In genomic region chr19:17830567-17831418, GRCh38 we compare ENCODE assay signal across 2 cellular contexts.
A peak's percentile ranks its signal among the peaks of the same experiment; 100 is the strongest.
TF ChIP-seq lines count a peak whose summit lies in the region.

No MANE protein-coding gene starts in this region.

TF ChIP-seq in HEK293, 187 proteins besides CTCF, POLR2A, EP300 and RAD21 (continued from another document and continues in another):
- TF ChIP-seq, protein P1, sequence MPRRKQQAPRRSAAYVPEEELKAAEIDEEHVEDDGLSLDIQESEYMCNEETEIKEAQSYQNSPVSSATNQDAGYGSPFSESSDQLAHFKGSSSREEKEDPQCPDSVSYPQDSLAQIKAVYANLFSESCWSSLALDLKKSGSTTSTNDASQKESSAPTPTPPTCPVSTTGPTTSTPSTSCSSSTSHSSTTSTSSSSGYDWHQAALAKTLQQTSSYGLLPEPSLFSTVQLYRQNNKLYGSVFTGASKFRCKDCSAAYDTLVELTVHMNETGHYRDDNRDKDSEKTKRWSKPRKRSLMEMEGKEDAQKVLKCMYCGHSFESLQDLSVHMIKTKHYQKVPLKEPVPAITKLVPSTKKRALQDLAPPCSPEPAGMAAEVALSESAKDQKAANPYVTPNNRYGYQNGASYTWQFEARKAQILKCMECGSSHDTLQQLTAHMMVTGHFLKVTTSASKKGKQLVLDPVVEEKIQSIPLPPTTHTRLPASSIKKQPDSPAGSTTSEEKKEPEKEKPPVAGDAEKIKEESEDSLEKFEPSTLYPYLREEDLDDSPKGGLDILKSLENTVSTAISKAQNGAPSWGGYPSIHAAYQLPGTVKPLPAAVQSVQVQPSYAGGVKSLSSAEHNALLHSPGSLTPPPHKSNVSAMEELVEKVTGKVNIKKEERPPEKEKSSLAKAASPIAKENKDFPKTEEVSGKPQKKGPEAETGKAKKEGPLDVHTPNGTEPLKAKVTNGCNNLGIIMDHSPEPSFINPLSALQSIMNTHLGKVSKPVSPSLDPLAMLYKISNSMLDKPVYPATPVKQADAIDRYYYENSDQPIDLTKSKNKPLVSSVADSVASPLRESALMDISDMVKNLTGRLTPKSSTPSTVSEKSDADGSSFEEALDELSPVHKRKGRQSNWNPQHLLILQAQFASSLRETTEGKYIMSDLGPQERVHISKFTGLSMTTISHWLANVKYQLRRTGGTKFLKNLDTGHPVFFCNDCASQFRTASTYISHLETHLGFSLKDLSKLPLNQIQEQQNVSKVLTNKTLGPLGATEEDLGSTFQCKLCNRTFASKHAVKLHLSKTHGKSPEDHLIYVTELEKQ (tag by site-specific recombination; IDR thresholded peaks at IDR 0.05; ENCODE audit: borderline replicate concordance): no peak
- TF ChIP-seq, protein P2, sequence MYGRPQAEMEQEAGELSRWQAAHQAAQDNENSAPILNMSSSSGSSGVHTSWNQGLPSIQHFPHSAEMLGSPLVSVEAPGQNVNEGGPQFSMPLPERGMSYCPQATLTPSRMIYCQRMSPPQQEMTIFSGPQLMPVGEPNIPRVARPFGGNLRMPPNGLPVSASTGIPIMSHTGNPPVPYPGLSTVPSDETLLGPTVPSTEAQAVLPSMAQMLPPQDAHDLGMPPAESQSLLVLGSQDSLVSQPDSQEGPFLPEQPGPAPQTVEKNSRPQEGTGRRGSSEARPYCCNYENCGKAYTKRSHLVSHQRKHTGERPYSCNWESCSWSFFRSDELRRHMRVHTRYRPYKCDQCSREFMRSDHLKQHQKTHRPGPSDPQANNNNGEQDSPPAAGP (tag by site-specific recombination; IDR thresholded peaks at IDR 0.05): no peak
- TF ChIP-seq YY2 (tag by site-specific recombination; IDR thresholded peaks at IDR 0.05): no peak
- TF ChIP-seq PRDM10 (tag by site-specific recombination; IDR thresholded peaks at IDR 0.05): peak; percentile 73
- no peak for TF ChIP-seq ZNF112 (tag by site-specific recombination; IDR thresholded peaks at IDR 0.05)
- TF ChIP-seq, protein P3, sequence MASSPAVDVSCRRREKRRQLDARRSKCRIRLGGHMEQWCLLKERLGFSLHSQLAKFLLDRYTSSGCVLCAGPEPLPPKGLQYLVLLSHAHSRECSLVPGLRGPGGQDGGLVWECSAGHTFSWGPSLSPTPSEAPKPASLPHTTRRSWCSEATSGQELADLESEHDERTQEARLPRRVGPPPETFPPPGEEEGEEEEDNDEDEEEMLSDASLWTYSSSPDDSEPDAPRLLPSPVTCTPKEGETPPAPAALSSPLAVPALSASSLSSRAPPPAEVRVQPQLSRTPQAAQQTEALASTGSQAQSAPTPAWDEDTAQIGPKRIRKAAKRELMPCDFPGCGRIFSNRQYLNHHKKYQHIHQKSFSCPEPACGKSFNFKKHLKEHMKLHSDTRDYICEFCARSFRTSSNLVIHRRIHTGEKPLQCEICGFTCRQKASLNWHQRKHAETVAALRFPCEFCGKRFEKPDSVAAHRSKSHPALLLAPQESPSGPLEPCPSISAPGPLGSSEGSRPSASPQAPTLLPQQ (tag by site-specific recombination; IDR thresholded peaks at IDR 0.05): no peak
- TF ChIP-seq ZNF501 (tag by site-specific recombination; IDR thresholded peaks at IDR 0.05): no peak
- no peak for TF ChIP-seq ZNF354C (tag by site-specific recombination; IDR thresholded peaks at IDR 0.05; ENCODE audit: borderline replicate concordance, low read depth)
- peak; percentile 82 for TF ChIP-seq IKZF3 (tag by site-specific recombination; IDR thresholded peaks at IDR 0.05)
- TF ChIP-seq, protein P4, sequence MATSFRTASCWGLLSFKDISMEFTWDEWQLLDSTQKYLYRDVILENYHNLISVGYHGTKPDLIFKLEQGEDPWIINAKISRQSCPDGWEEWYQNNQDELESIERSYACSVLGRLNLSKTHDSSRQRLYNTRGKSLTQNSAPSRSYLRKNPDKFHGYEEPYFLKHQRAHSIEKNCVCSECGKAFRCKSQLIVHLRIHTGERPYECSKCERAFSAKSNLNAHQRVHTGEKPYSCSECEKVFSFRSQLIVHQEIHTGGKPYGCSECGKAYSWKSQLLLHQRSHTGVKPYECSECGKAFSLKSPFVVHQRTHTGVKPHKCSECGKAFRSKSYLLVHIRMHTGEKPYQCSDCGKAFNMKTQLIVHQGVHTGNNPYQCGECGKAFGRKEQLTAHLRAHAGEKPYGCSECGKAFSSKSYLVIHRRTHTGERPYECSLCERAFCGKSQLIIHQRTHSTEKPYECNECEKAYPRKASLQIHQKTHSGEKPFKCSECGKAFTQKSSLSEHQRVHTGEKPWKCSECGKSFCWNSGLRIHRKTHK (tag by site-specific recombination; IDR thresholded peaks at IDR 0.05): no peak
- TF ChIP-seq, protein P5, sequence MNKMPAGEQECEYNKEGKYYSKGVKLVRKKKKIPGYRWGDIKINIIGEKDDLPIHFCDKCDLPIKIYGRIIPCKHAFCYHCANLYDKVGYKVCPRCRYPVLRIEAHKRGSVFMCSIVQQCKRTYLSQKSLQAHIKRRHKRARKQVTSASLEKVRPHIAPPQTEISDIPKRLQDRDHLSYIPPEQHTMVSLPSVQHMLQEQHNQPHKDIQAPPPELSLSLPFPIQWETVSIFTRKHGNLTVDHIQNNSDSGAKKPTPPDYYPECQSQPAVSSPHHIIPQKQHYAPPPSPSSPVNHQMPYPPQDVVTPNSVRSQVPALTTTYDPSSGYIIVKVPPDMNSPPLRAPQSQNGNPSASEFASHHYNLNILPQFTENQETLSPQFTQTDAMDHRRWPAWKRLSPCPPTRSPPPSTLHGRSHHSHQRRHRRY (tag by site-specific recombination; IDR thresholded peaks at IDR 0.05): no peak

TF ChIP-seq in K562, 482 proteins besides CTCF, POLR2A, EP300 and RAD21 (continued from another document and continues in another):
- no peak for TF ChIP-seq RBFOX2 (IDR thresholded peaks at IDR 0.05; ENCODE audit: low read depth, low read length)
- TF ChIP-seq NR2C2 (CRISPR knock-in tag; IDR thresholded peaks at IDR 0.05): no peak
- no peak for TF ChIP-seq NR2C2 (tag; IDR thresholded peaks at IDR 0.05)
- TF ChIP-seq MAFG (tag; conservative IDR thresholded peaks at IDR 0.05): no peak
- TF ChIP-seq, protein P6, sequence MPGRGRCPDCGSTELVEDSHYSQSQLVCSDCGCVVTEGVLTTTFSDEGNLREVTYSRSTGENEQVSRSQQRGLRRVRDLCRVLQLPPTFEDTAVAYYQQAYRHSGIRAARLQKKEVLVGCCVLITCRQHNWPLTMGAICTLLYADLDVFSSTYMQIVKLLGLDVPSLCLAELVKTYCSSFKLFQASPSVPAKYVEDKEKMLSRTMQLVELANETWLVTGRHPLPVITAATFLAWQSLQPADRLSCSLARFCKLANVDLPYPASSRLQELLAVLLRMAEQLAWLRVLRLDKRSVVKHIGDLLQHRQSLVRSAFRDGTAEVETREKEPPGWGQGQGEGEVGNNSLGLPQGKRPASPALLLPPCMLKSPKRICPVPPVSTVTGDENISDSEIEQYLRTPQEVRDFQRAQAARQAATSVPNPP (IDR thresholded peaks at IDR 0.05; ENCODE audit: borderline replicate concordance, insufficient read depth, insufficient read length): no peak
- TF ChIP-seq, protein P7, sequence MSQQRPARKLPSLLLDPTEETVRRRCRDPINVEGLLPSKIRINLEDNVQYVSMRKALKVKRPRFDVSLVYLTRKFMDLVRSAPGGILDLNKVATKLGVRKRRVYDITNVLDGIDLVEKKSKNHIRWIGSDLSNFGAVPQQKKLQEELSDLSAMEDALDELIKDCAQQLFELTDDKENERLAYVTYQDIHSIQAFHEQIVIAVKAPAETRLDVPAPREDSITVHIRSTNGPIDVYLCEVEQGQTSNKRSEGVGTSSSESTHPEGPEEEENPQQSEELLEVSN (IDR thresholded peaks at IDR 0.05; ENCODE audit: borderline replicate concordance in 1 of 2, extremely low read depth in 1 of 2, insufficient read depth in 1 of 2, insufficient read length in 1 of 2, low read depth in 1 of 2, low read length in 1 of 2, poor library complexity in 1 of 2, severe bottlenecking in 1 of 2): peak; percentile 17 to 19
- no peak for TF ChIP-seq EHMT2 (IDR thresholded peaks at IDR 0.05)
- TF ChIP-seq, protein P8, sequence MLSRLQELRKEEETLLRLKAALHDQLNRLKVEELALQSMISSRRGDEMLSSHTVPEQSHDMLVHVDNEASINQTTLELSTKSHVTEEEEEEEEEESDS (CRISPR knock-in tag; IDR thresholded peaks at IDR 0.05): no peak
- TF ChIP-seq THAP12 (CRISPR knock-in tag; IDR thresholded peaks at IDR 0.05): 0 out of 2 replicates have a peak, but pooled peaks have one; percentile 45
- no peak for TF ChIP-seq GABPA (tag; conservative IDR thresholded peaks at IDR 0.05; ENCODE audit: low read depth)
- TF ChIP-seq, protein P9, sequence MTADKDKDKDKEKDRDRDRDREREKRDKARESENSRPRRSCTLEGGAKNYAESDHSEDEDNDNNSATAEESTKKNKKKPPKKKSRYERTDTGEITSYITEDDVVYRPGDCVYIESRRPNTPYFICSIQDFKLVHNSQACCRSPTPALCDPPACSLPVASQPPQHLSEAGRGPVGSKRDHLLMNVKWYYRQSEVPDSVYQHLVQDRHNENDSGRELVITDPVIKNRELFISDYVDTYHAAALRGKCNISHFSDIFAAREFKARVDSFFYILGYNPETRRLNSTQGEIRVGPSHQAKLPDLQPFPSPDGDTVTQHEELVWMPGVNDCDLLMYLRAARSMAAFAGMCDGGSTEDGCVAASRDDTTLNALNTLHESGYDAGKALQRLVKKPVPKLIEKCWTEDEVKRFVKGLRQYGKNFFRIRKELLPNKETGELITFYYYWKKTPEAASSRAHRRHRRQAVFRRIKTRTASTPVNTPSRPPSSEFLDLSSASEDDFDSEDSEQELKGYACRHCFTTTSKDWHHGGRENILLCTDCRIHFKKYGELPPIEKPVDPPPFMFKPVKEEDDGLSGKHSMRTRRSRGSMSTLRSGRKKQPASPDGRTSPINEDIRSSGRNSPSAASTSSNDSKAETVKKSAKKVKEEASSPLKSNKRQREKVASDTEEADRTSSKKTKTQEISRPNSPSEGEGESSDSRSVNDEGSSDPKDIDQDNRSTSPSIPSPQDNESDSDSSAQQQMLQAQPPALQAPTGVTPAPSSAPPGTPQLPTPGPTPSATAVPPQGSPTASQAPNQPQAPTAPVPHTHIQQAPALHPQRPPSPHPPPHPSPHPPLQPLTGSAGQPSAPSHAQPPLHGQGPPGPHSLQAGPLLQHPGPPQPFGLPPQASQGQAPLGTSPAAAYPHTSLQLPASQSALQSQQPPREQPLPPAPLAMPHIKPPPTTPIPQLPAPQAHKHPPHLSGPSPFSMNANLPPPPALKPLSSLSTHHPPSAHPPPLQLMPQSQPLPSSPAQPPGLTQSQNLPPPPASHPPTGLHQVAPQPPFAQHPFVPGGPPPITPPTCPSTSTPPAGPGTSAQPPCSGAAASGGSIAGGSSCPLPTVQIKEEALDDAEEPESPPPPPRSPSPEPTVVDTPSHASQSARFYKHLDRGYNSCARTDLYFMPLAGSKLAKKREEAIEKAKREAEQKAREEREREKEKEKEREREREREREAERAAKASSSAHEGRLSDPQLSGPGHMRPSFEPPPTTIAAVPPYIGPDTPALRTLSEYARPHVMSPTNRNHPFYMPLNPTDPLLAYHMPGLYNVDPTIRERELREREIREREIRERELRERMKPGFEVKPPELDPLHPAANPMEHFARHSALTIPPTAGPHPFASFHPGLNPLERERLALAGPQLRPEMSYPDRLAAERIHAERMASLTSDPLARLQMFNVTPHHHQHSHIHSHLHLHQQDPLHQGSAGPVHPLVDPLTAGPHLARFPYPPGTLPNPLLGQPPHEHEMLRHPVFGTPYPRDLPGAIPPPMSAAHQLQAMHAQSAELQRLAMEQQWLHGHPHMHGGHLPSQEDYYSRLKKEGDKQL (CRISPR knock-in tag; IDR thresholded peaks at IDR 0.05; ENCODE audit: borderline replicate concordance): no peak
- no peak for TF ChIP-seq KHSRP (IDR thresholded peaks at IDR 0.05)
- no peak for TF ChIP-seq SNIP1 (IDR thresholded peaks at IDR 0.05; ENCODE audit: low read depth)
- TF ChIP-seq XRCC5 (IDR thresholded peaks at IDR 0.05; ENCODE audit: low read depth, low read length): no peak
- TF ChIP-seq JUNB (CRISPR knock-in tag; conservative IDR thresholded peaks at IDR 0.05): no peak
- TF ChIP-seq POLR2AphosphoS2 (IDR thresholded peaks at IDR 0.05; ENCODE audit: low read length): no peak
- TF ChIP-seq, protein P10, sequence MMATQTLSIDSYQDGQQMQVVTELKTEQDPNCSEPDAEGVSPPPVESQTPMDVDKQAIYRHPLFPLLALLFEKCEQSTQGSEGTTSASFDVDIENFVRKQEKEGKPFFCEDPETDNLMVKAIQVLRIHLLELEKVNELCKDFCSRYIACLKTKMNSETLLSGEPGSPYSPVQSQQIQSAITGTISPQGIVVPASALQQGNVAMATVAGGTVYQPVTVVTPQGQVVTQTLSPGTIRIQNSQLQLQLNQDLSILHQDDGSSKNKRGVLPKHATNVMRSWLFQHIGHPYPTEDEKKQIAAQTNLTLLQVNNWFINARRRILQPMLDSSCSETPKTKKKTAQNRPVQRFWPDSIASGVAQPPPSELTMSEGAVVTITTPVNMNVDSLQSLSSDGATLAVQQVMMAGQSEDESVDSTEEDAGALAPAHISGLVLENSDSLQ (IDR thresholded peaks at IDR 0.05): peak; percentile 29; the same call in 1 of the 2 replicates
- no peak for TF ChIP-seq PTRF (tag; IDR thresholded peaks at IDR 0.05)
- no peak for TF ChIP-seq ZNF75A (CRISPR knock-in tag; IDR thresholded peaks at IDR 0.05)
- no peak for TF ChIP-seq RBM22 (IDR thresholded peaks at IDR 0.05; ENCODE audit: low read depth, low read length, poor library complexity, severe bottlenecking)
- TF ChIP-seq RBM34 (IDR thresholded peaks at IDR 0.05; ENCODE audit: borderline replicate concordance, insufficient read depth, low read length): no peak
- TF ChIP-seq FUS (optimal IDR thresholded peaks at IDR 0.05; ENCODE audit: low read depth, low read length): no peak
- no peak for TF ChIP-seq ZNF561 (CRISPR knock-in tag; conservative IDR thresholded peaks at IDR 0.05)
- no peak for TF ChIP-seq MECOM (CRISPR knock-in tag; IDR thresholded peaks at IDR 0.05)
- TF ChIP-seq SMAD1 (IDR thresholded peaks at IDR 0.05; ENCODE audit: low read depth, low read length, partially characterized antibody): no peak
- no peak; a peak in 1 of 4 replicates for TF ChIP-seq HDAC1 (IDR thresholded peaks at IDR 0.05)
- TF ChIP-seq, protein P11, sequence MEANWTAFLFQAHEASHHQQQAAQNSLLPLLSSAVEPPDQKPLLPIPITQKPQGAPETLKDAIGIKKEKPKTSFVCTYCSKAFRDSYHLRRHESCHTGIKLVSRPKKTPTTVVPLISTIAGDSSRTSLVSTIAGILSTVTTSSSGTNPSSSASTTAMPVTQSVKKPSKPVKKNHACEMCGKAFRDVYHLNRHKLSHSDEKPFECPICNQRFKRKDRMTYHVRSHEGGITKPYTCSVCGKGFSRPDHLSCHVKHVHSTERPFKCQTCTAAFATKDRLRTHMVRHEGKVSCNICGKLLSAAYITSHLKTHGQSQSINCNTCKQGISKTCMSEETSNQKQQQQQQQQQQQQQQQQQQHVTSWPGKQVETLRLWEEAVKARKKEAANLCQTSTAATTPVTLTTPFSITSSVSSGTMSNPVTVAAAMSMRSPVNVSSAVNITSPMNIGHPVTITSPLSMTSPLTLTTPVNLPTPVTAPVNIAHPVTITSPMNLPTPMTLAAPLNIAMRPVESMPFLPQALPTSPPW (CRISPR knock-in tag; IDR thresholded peaks at IDR 0.05): peak; percentile 82
- TF ChIP-seq DPF2 (IDR thresholded peaks at IDR 0.05): no peak
- no peak for TF ChIP-seq TEAD2 (tag; IDR thresholded peaks at IDR 0.05)
